In the genomic region with DNA sequence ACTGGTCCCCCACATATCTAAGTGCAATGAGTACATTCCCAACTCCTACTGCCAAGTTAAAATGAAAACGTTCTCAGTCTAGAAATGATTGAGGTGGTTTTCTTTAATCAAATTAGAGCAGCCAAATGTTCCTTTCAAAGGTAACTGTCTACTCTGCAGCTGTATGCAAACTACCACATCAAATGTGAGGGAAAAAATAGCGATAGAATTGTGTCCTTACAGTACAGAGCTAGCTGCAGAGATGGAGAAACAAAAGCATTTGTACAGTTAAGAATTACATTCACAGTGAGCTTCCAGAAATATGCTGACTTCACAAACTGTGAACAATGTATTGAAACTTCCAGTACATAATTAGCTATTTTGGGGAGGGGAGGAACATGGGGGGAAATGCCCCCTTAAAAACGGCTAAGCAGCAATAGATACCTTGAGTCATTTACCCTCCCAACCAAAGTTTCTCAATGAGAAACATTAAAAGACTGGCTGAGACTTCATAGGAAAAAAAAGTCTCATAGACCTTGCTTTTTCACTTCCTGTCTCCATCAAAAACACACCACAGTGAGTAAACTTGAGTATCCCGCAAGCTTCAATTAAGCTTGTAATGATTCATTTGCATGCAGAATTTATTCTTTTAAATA, we compare ENCODE assay signal across 8 cellular contexts. TPM values are rescaled to one million over a fixed set of nuclear protein-coding genes. Genes with fewer than 3 reads are reported as not detected.
DNase-seq lines count a peak whose midpoint lies in the region; ATAC-seq, FAIRE-seq and TF ChIP-seq lines count a peak whose summit lies in the region.

No MANE protein-coding gene starts in this region.

- peaks cover 25% of the 10 kb centered on the region for H3K4me1 ChIP-seq in CD8-positive, alpha-beta T cell (ENCODE audit: insufficient read depth, low read length)

- peaks cover 7% of the 10 kb centered on the region for H3K36me3 Mint-ChIP-seq in CD8-positive, alpha-beta T cell
- peaks cover 49% of the 10 kb centered on the region for H3K36me3 Mint-ChIP-seq in activated CD4-positive, alpha-beta memory T cell treated with anti-CD3 and anti-CD28 coated beads, Interleukin-2, amount 10 ng/mL, durations not matched to agents 7 days and 5 days (ENCODE audit: low read depth)
- H3K36me3 Mint-ChIP-seq in nephron progenitor cell (ENCODE audit: low read depth): peaks cover 52% of the 10 kb centered on the region

- H3K36me3 ChIP-seq in CD8-positive, alpha-beta T cell (ENCODE audit: insufficient read depth, low read length): no peaks in the 10 kb centered on the region

- no peaks in the 10 kb centered on the region for H3K27me3 ChIP-seq in CD8-positive, alpha-beta T cell (ENCODE audit: insufficient read depth, low read length)

- CTCF ChIA-PET in CD8-positive, alpha-beta T cell (lab: Charles Lee): interaction anchor here (0.6 to 1.4 kb wide), 6 partner anchors 9 to 30 kb away, joined by 3 to 4 read pairs (median 3); a partner anchor contains a TSS
- CTCF ChIA-PET in activated CD4-positive, alpha-beta memory T cell treated with anti-CD3 and anti-CD28 coated beads, Interleukin-2, amount 10 ng/mL, durations not matched to agents 7 days and 5 days (lab: Charles Lee): interaction anchor here (0.8 to 5.3 kb wide), 6 partner anchors 9 to 192 kb away, joined by 3 to 53 read pairs (median 4); no protein-coding TSS in a partner anchor

- TF ChIP-seq CTCF in CD8-positive, alpha-beta T cell (IDR thresholded peaks at IDR 0.05): no peak
- no peak for TF ChIP-seq CTCF in nephron progenitor cell (IDR thresholded peaks at IDR 0.05)

- intact Hi-C loops in CD8-positive, alpha-beta T cell (cut with DNase I, micrococcal nuclease): loop anchor here (2.0 kb wide), 2 partner anchors 17 to 19 kb away; no protein-coding TSS in a partner anchor

- peak; percentile 58 for ATAC-seq in CD8-positive, alpha-beta T cell
- ATAC-seq in GM19455 (IDR thresholded peaks at IDR 0.05; ENCODE audit: unreplicated experiment) (peak; percentile 47), HG03442 (IDR thresholded peaks at IDR 0.05; ENCODE audit: unreplicated experiment) (peak; percentile 56)

- H3K27ac ChIP-seq in CD8-positive, alpha-beta T cell (ENCODE audit: low read depth, low read length): no peak overlapping the region

- no peaks in the 10 kb centered on the region for H3K9me3 ChIP-seq in CD8-positive, alpha-beta T cell (ENCODE audit: low read length)

- no peak for DNase-seq in CD8-positive, alpha-beta T cell
- DNase-seq in activated CD4-positive, alpha-beta memory T cell treated with anti-CD3 and anti-CD28 coated beads, Interleukin-2, amount 10 ng/mL, durations not matched to agents 7 days and 5 days: no peak
- DNase-seq in renal cortical epithelial cell (ENCODE audit: low read depth) (peak; percentile 57), RCC 7860 (ENCODE audit: low spot score) (no peak), COLO829 (ENCODE audit: low spot score) (no peak), nephron progenitor cell (no peak)

- H3K27me3 Mint-ChIP-seq in CD8-positive, alpha-beta T cell (ENCODE audit: low read depth): no peaks in the 10 kb centered on the region
- no peaks in the 10 kb centered on the region for H3K27me3 Mint-ChIP-seq in activated CD4-positive, alpha-beta memory T cell treated with anti-CD3 and anti-CD28 coated beads, Interleukin-2, amount 10 ng/mL, durations not matched to agents 7 days and 5 days
- no peaks in the 10 kb centered on the region for H3K27me3 Mint-ChIP-seq in nephron progenitor cell (ENCODE audit: low read depth, poor library complexity)

- no peak for FAIRE-seq in RCC 7860 (lab: Jason Lieb, UNC)

- POLR2A ChIA-PET in CD8-positive, alpha-beta T cell (lab: Charles Lee): interaction anchor here (2.5 kb wide), 1 partner anchor 20 kb away, joined by 12 read pairs; no protein-coding TSS in a partner anchor
- POLR2A ChIA-PET in activated CD4-positive, alpha-beta memory T cell treated with anti-CD3 and anti-CD28 coated beads, Interleukin-2, amount 10 ng/mL, durations not matched to agents 7 days and 5 days (lab: Charles Lee): interaction anchor here (0.7 to 12.1 kb wide), 12 partner anchors 8 to 192 kb away, joined by 3 to 271 read pairs (median 4); a partner anchor contains a TSS

- H3K4me1 Mint-ChIP-seq in CD8-positive, alpha-beta T cell (ENCODE audit: low read depth): peaks cover 54% of the 10 kb centered on the region
- H3K4me1 Mint-ChIP-seq in activated CD4-positive, alpha-beta memory T cell treated with anti-CD3 and anti-CD28 coated beads, Interleukin-2, amount 10 ng/mL, durations not matched to agents 7 days and 5 days: peaks cover 89% of the 10 kb centered on the region
- H3K4me1 Mint-ChIP-seq in nephron progenitor cell: peaks cover 32% of the 10 kb centered on the region

- H3K27ac Mint-ChIP-seq in CD8-positive, alpha-beta T cell: peak overlapping the region; percentile 72
- H3K27ac Mint-ChIP-seq in activated CD4-positive, alpha-beta memory T cell treated with anti-CD3 and anti-CD28 coated beads, Interleukin-2, amount 10 ng/mL, durations not matched to agents 7 days and 5 days: peak overlapping the region; percentile 95
- no peak overlapping the region for H3K27ac Mint-ChIP-seq in nephron progenitor cell

- peak overlapping the region; percentile 61 for H3K4me3 Mint-ChIP-seq in CD8-positive, alpha-beta T cell
- peak overlapping the region; percentile 58 for H3K4me3 Mint-ChIP-seq in activated CD4-positive, alpha-beta memory T cell treated with anti-CD3 and anti-CD28 coated beads, Interleukin-2, amount 10 ng/mL, durations not matched to agents 7 days and 5 days
- no peak overlapping the region for H3K4me3 Mint-ChIP-seq in nephron progenitor cell

- peaks cover 10% of the 10 kb centered on the region for H3K9me3 Mint-ChIP-seq in CD8-positive, alpha-beta T cell
- H3K9me3 Mint-ChIP-seq in activated CD4-positive, alpha-beta memory T cell treated with anti-CD3 and anti-CD28 coated beads, Interleukin-2, amount 10 ng/mL, durations not matched to agents 7 days and 5 days: peaks cover 8% of the 10 kb centered on the region
- H3K9me3 Mint-ChIP-seq in nephron progenitor cell: peaks cover 47% of the 10 kb centered on the region

- H3K4me3 ChIP-seq in CD8-positive, alpha-beta T cell (ENCODE audit: low read depth, low read length): no peak overlapping the region

RNA-seq across cellular contexts. Expression of a gene that starts 22.9 kb away (rescaled TPM):
- 10 to 100 TPM; 15.9 to 16.7 TPM for total RNA-seq in CD8-positive, alpha-beta T cell
- 100 to 1,000 TPM; 105 TPM for total RNA-seq in activated CD4-positive, alpha-beta memory T cell treated with anti-CD3 and anti-CD28 coated beads, Interleukin-2, amount 10 ng/mL, durations not matched to agents 7 days and 5 days
- 138 and 189 TPM in 2 replicates for total RNA-seq in renal cortical epithelial cell
